ENCODE assay signal across 8 cellular contexts in the genomic region with DNA sequence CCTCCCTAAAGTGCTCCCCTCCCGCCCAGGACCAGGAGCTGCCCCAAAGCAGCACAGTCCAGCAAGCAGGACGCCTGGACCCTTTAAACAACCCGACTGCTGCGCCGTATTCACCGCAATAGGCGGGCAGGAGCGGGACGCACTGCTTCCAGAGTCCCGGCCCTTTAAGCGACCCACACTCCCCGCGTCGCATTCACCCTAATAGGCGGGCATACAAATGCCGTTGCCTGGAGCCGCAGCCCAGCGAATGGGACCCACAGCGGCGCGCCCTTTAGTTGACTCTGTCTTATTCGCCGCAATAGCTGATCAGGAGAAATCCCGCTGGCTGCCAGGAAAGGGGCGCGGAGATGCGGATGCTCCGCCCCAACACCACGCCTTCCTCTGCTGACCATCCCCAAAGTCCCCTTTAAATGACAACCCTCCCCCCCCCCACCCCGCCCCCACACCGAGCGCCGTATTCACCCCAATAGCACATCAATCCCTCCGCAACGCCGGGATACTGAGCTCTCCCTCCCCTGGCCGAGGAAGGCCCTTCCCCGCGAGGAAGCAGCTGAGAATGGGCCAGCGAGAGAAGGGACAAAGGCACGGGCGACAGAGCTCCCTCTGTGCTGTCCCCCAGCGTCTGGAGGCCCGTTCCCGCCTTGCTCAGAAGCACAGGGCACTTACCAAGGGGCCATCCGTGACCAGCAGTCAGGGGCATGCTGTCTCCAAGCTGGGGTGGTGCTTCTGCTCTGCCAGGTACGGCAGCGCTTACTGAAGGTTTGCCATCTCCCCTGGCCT. TPM values are rescaled to one million over a fixed set of nuclear protein-coding genes. Genes with fewer than 3 reads are reported as not detected.
DNase-seq lines count a peak whose midpoint lies in the region; ATAC-seq, FAIRE-seq and TF ChIP-seq lines count a peak whose summit lies in the region.

No MANE protein-coding gene starts in this region.

- H3K36me3 ChIP-seq in H7 (replicated peaks; ENCODE audit: control insufficient read depth, insufficient read depth, low read length) = no peaks in the 10 kb centered on the region
- H3K36me3 ChIP-seq in bronchial epithelial cell (ENCODE audit: control insufficient read depth, insufficient read depth, low read length) = no peaks in the 10 kb centered on the region
- no peaks in the 10 kb centered on the region for H3K36me3 ChIP-seq in iPS-15b (ENCODE audit: control insufficient read depth, insufficient read depth, low read length)

- peak overlapping the region; percentile 79 for H3K9ac ChIP-seq in iPS-15b (ENCODE audit: low read depth, low read length)

- TF ChIP-seq CTCF in bronchial epithelial cell (IDR thresholded peaks at IDR 0.05; ENCODE audit: insufficient read depth, low read length, severe bottlenecking) = no peak

- peaks cover 5% of the 10 kb centered on the region for H3K4me1 ChIP-seq in iPS-15b (ENCODE audit: control insufficient read depth, insufficient read depth, low read length)

- ATAC-seq in GM19035 (IDR thresholded peaks at IDR 0.05; ENCODE audit: unreplicated experiment) (no peak), HG02610 (IDR thresholded peaks at IDR 0.05; ENCODE audit: unreplicated experiment) (no peak)

- H3K4me3 ChIP-seq in H7 (ENCODE audit: insufficient read depth, low read depth, low read length) (peak overlapping the region; percentile 51), bronchial epithelial cell (ENCODE audit: low read depth, low read length) (peak overlapping the region; percentile 26), iPS-15b (ENCODE audit: low read depth, low read length) (peak overlapping the region; percentile 82)

- H3K9me3 ChIP-seq in iPS-15b (ENCODE audit: control insufficient read depth, insufficient read depth, low read length) = no peaks in the 10 kb centered on the region

- no peak for FAIRE-seq in bronchial epithelial cell (lab: Jason Lieb, UNC)

- DNase-seq in H7 = peak; percentile 94
- peak; percentile 78 for DNase-seq in NCI-H748 treated with DMSO at 0.1 percent for 48 hours (lab: John Stamatoyannopoulos, UW)
- peak; percentile 58 for DNase-seq in bronchial epithelial cell (ENCODE audit: low read depth)
- DNase-seq in putamen (ENCODE audit: low spot score) = peak; percentile 90
- DNase-seq in GDM1 (lab: John Stamatoyannopoulos, UW) = no peak

- H3K27me3 ChIP-seq in H7 (ENCODE audit: control insufficient read depth, insufficient read depth, low read length) = peaks cover 2% of the 10 kb centered on the region
- H3K27me3 ChIP-seq in bronchial epithelial cell (ENCODE audit: control insufficient read depth, insufficient read depth, low read length) = no peaks in the 10 kb centered on the region
- peaks cover 6% of the 10 kb centered on the region for H3K27me3 ChIP-seq in iPS-15b (ENCODE audit: control insufficient read depth, insufficient read depth, low read length)

RNA-seq across cellular contexts. Expression of gene OSBPL5, which starts 4.7 kb away (rescaled TPM):
- 21.1 and 23.7 TPM in 2 replicates for total RNA-seq in H7 (2014; rRNA removed; shearing (Covaris generic))
- total RNA-seq in bronchial epithelial cell = 17.5 and 21.1 TPM in 2 replicates

RNA-seq across cellular contexts. Expression of gene MRGPRG, which starts 58.2 kb away (rescaled TPM):
- not detected in 2 replicates for total RNA-seq in H7 (2014; rRNA removed; shearing (Covaris generic))
- not detected in 2 replicates for total RNA-seq in bronchial epithelial cell

Comparison
In these comparisons a context has a peak if more than half of its experiments do, and no peak if none do; other contexts are left out.
1. H3K4me3 ChIP-seq: peak in every context shown above with its lines; median percentile 82 in iPS-15b; 51 in H7; 26 in bronchial epithelial cell.